ENCODE assay signal across 15 cellular contexts in genomic region chr12:19846561-19846960, GRCh38.
DNase-seq lines count a peak whose midpoint lies in the region.
"Had no signal": no experiment of that assay in that cellular context is flagged by ENCODE, and none has a peak within 500 bp of the region (broad histone marks: within the 10 kb centered on the region; RNA-seq: fewer than 3 reads in every experiment).

No MANE protein-coding gene starts in this region.

- H3K27me3 ChIP-seq in muscle layer of duodenum (ENCODE audit: low read depth, low read length) = no peaks in the 10 kb centered on the region
- H3K27me3 ChIP-seq: adrenal gland had no signal

- H3K9me3 ChIP-seq in muscle layer of duodenum (ENCODE audit: control insufficient read depth in 1 of 2, low read length in 2 of 2) = peaks cover 0 to 9% of the 10 kb centered on the region in 2 donors
- H3K9me3 ChIP-seq: adrenal gland had no signal

- H3K4me1 ChIP-seq in muscle layer of duodenum (ENCODE audit: control insufficient read depth in 1 of 2, insufficient read depth in 2 of 2, low read length in 2 of 2) = no peaks in the 10 kb centered on the region

- no peaks in the 10 kb centered on the region for H3K36me3 ChIP-seq in muscle layer of duodenum (ENCODE audit: control insufficient read depth in 1 of 2, insufficient read depth in 2 of 2, low read length in 2 of 2)
- H3K36me3 ChIP-seq: adrenal gland had no signal

- DNase-seq in EH (ENCODE audit: low read depth) = peak; percentile 67
- DNase-seq in MV-4-11 (lab: John Stamatoyannopoulos, UW) = peak; percentile 35
- DNase-seq in caudate nucleus (lab: John Stamatoyannopoulos, UW) = peak in 2 of 61 donors; percentile 29 to 56
- DNase-seq in stimulated activated CD4-positive, alpha-beta T cell treated with anti-CD3 and anti-CD28 coated beads, Interleukin-4, amount 100 ng/mL, for 1 hour = no peak
- no peak for DNase-seq in Kasumi-1 (lab: John Stamatoyannopoulos, UW)
- no peak for DNase-seq in pons (ENCODE audit: low spot score)
- no peak for DNase-seq in NCI-H1694 (lab: John Stamatoyannopoulos, UW)
- DNase-seq: CD4-positive, alpha-beta T cell; kidney; NCI-H524; occipital lobe; T-helper 17 cell had no signal

- H3K27ac ChIP-seq in caudate nucleus (ENCODE audit: low read depth, low read length) (peak overlapping the region; percentile 46), muscle layer of duodenum (ENCODE audit: low read length) (peak overlapping the region; percentile 70)
- H3K27ac ChIP-seq: epithelial cell of prostate had no signal

- no peak overlapping the region for H3K4me3 ChIP-seq in muscle layer of duodenum (ENCODE audit: low read depth in 1 of 2, low read length in 2 of 2)
- H3K4me3 ChIP-seq: adrenal gland had no signal

Comparison
In these comparisons a context has a peak if more than half of its experiments do, and no peak if none do; other contexts are left out.
1. DNase-seq: peak in EH (single experiment) and MV-4-11 (single experiment); none in stimulated activated CD4-positive, alpha-beta T cell treated with anti-CD3 and anti-CD28 coated beads, Interleukin-4, amount 100 ng/mL, for 1 hour (single experiment), Kasumi-1 (0 of 2), pons (single experiment) and NCI-H1694 (single experiment).